21 cellular contexts compared by ENCODE assay signal in the genomic region with DNA sequence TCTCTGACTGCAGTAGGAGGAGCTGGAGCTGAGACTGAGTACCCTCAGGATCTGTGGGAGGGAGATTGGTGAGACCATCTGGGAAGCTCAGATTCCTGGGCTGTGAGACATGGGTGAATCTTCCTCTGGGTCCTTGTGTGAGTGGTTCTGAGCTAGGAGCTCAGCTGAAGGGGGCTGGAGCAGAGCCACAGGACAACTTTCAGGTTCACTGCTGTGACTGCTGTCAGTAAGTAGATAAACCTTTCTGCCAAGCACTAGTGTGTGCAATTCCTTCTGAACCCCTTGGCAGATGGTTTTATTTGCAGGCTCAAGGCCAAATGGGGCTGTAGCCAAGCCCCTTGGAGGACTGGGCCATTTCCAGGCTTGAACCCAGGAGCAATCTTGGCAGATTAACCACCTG. TPM values are rescaled to one million over a fixed set of nuclear protein-coding genes. Genes with fewer than 3 reads are reported as not detected.
"Had no signal": no experiment of that assay in that cellular context is flagged by ENCODE, and none has a peak within 500 bp of the region (broad histone marks: within the 10 kb centered on the region; RNA-seq: fewer than 3 reads in every experiment).

No MANE protein-coding gene starts in this region.

- DNase-seq: activated CD4-positive, alpha-beta T cell treated with anti-CD3 and anti-CD28 coated beads, Interleukin-2, amount 10 ng/mL, durations not matched to agents 24 days and 14 days; activated CD8-positive, alpha-beta memory T cell treated with anti-CD3 and anti-CD28 coated beads for 24 hours; activated CD8-positive, alpha-beta memory T cell treated with anti-CD3 and anti-CD28 coated beads, Interleukin-2, amount 50 U/mL, for 48 hours; activated effector memory CD4-positive, alpha-beta T cell treated with anti-CD3 and anti-CD28 coated beads, Interleukin-2, amount 50 U/mL, for 16 hours; activated naive CD4-positive, alpha-beta T cell treated with anti-CD3 and anti-CD28 coated beads, Interleukin-2, amount 50 U/mL, for 16 hours; activated T-cell treated with anti-CD3 and anti-CD28 coated beads, Interleukin-2, amount 50 U/mL, for 72 hours; erythroblast; gastrocnemius medialis; head of caudate nucleus; pancreas; sigmoid colon; stimulated activated CD4-positive, alpha-beta T cell treated with anti-CD3 and anti-CD28 coated beads, Interleukin-4, amount 100 ng/mL, for 24 hours; upper lobe of right lung had no signal

- H3K9me3 ChIP-seq: gastrocnemius medialis, neutrophil, pancreas, thoracic aorta, upper lobe of right lung had no signal

- FAIRE-seq: endometrium, keratinocyte, pancreas had no signal

- H3K4me3 ChIP-seq: ascending aorta, coronary artery, gastrocnemius medialis, pancreas, sigmoid colon, thoracic aorta, upper lobe of right lung had no signal

- H3K36me3 ChIP-seq: ascending aorta, gastrocnemius medialis, neutrophil, pancreas, sigmoid colon, thoracic aorta, upper lobe of right lung had no signal

- H3K27ac ChIP-seq: ascending aorta, coronary artery, gastrocnemius medialis, neutrophil, pancreas, sigmoid colon, thoracic aorta, upper lobe of right lung had no signal

- H3K4me1 ChIP-seq: ascending aorta, gastrocnemius medialis, pancreas, sigmoid colon, upper lobe of right lung had no signal

RNA-seq across cellular contexts. Expression of gene SNAP91, which starts 49.6 kb away (rescaled TPM):
- total RNA-seq: activated CD4-positive, alpha-beta T cell treated with anti-CD3 and anti-CD28 coated beads, Interleukin-2, amount 10 ng/mL, durations not matched to agents 24 days and 14 days; activated T-cell treated with anti-CD3 and anti-CD28 coated beads, Interleukin-2, amount 50 U/mL, for 72 hours; left lobe of liver; natural killer cell treated with Interleukin-12 subunit alpha and Interleukin-12 subunit beta and Interleukin-15 and Interleukin-18, amount 100 ng/mL, for 72 hours; upper lobe of right lung had no signal
- polyA plus RNA-seq: keratinocyte had no signal
